In genomic region chrX:18490816-18491215, GRCh38 we compare ENCODE assay signal across 16 cellular contexts.
"Had no signal": no experiment of that assay in that cellular context is flagged by ENCODE, and none has a peak within 500 bp of the region (broad histone marks: within the 10 kb centered on the region; RNA-seq: fewer than 3 reads in every experiment).

No MANE protein-coding gene starts in this region.

- H3K9ac ChIP-seq: neural progenitor cell had no signal

- H3K27me3 Mint-ChIP-seq: activated CD4-positive, alpha-beta memory T cell treated with anti-CD3 and anti-CD28 coated beads for 36 hours; activated CD8-positive, alpha-beta memory T cell treated with anti-CD3 and anti-CD28 coated beads, Interleukin-2, amount 10 ng/mL, durations not matched to agents 7 days and 5 days; activated naive CD4-positive, alpha-beta T cell treated with anti-CD3 and anti-CD28 coated beads, Interleukin-2, amount 10 ng/mL, durations not matched to agents 7 days and 5 days; T-helper 17 cell had no signal

- H3K4me1 Mint-ChIP-seq: activated CD8-positive, alpha-beta memory T cell treated with anti-CD3 and anti-CD28 coated beads, Interleukin-2, amount 10 ng/mL, durations not matched to agents 7 days and 5 days; activated naive CD4-positive, alpha-beta T cell treated with anti-CD3 and anti-CD28 coated beads, Interleukin-2, amount 10 ng/mL, durations not matched to agents 7 days and 5 days; neural progenitor cell; stimulated activated effector memory CD8-positive, alpha-beta T cell treated with anti-CD3 and anti-CD28 coated beads, Interleukin-12 subunit alpha, Interleukin-12 subunit beta, amount 100 ng/mL, for 72 hours had no signal

- DNase-seq: activated CD4-positive, alpha-beta memory T cell treated with anti-CD3 and anti-CD28 coated beads for 36 hours; activated CD8-positive, alpha-beta memory T cell treated with anti-CD3 and anti-CD28 coated beads, Interleukin-2, amount 10 ng/mL, durations not matched to agents 7 days and 5 days; activated naive CD4-positive, alpha-beta T cell treated with anti-CD3 and anti-CD28 coated beads, Interleukin-2, amount 10 ng/mL, durations not matched to agents 7 days and 5 days; activated T-cell treated with anti-CD3 and anti-CD28 coated beads, Interleukin-2, amount 50 U/mL, for 1 hour; esophagus squamous epithelium; heart left ventricle; ovary; sigmoid colon; stimulated activated CD4-positive, alpha-beta T cell treated with anti-CD3 and anti-CD28 coated beads, Interleukin-12 subunit alpha, Interleukin-12 subunit beta, amount 100 ng/mL, for 4 hours; stimulated activated CD4-positive, alpha-beta T cell treated with anti-CD3 and anti-CD28 coated beads, Interleukin-2, amount 100 ng/mL, for 24 hours; T-helper 17 cell; WERI-Rb-1 had no signal

- H3K4me3 ChIP-seq: esophagus squamous epithelium, heart left ventricle, neural progenitor cell, ovary, sigmoid colon, thoracic aorta had no signal

- H3K9me3 ChIP-seq: esophagus squamous epithelium, heart left ventricle, ovary, sigmoid colon, thoracic aorta had no signal

- ATAC-seq: activated CD8-positive, alpha-beta memory T cell treated with anti-CD3 and anti-CD28 coated beads, Interleukin-2, amount 10 ng/mL, durations not matched to agents 7 days and 5 days; heart left ventricle; stimulated activated effector memory CD8-positive, alpha-beta T cell treated with anti-CD3 and anti-CD28 coated beads, Interleukin-12 subunit alpha, Interleukin-12 subunit beta, amount 100 ng/mL, for 72 hours; T-helper 17 cell had no signal

- H3K4me1 ChIP-seq: esophagus squamous epithelium, neural progenitor cell, sigmoid colon had no signal

- H3K9me3 Mint-ChIP-seq: activated CD4-positive, alpha-beta memory T cell treated with anti-CD3 and anti-CD28 coated beads for 36 hours; activated naive CD4-positive, alpha-beta T cell treated with anti-CD3 and anti-CD28 coated beads, Interleukin-2, amount 10 ng/mL, durations not matched to agents 7 days and 5 days; activated T-helper 2 cell treated with anti-CD3 and anti-CD28 coated beads, Interferon-gamma antibody, Interleukin-2, Interleukin-4, amounts not matched to agents 10 μg/mL and 5 μg/mL and 100 μg/mL, durations not matched to agents 14 hours and 24 hours and 36 hours; neural progenitor cell; stimulated activated effector memory CD8-positive, alpha-beta T cell treated with anti-CD3 and anti-CD28 coated beads, Interleukin-12 subunit alpha, Interleukin-12 subunit beta, amount 100 ng/mL, for 72 hours had no signal

- H3K27me3 ChIP-seq: esophagus squamous epithelium, heart left ventricle, neural progenitor cell, ovary, sigmoid colon had no signal

- H3K36me3 Mint-ChIP-seq: activated CD4-positive, alpha-beta memory T cell treated with anti-CD3 and anti-CD28 coated beads for 36 hours; activated CD8-positive, alpha-beta memory T cell treated with anti-CD3 and anti-CD28 coated beads, Interleukin-2, amount 10 ng/mL, durations not matched to agents 7 days and 5 days; activated naive CD4-positive, alpha-beta T cell treated with anti-CD3 and anti-CD28 coated beads, Interleukin-2, amount 10 ng/mL, durations not matched to agents 7 days and 5 days; neural progenitor cell; stimulated activated effector memory CD8-positive, alpha-beta T cell treated with anti-CD3 and anti-CD28 coated beads, Interleukin-12 subunit alpha, Interleukin-12 subunit beta, amount 100 ng/mL, for 72 hours had no signal

- H3K4me3 Mint-ChIP-seq: activated CD4-positive, alpha-beta memory T cell treated with anti-CD3 and anti-CD28 coated beads for 36 hours; activated CD8-positive, alpha-beta memory T cell treated with anti-CD3 and anti-CD28 coated beads, Interleukin-2, amount 10 ng/mL, durations not matched to agents 7 days and 5 days; activated naive CD4-positive, alpha-beta T cell treated with anti-CD3 and anti-CD28 coated beads, Interleukin-2, amount 10 ng/mL, durations not matched to agents 7 days and 5 days; neural progenitor cell; stimulated activated effector memory CD8-positive, alpha-beta T cell treated with anti-CD3 and anti-CD28 coated beads, Interleukin-12 subunit alpha, Interleukin-12 subunit beta, amount 100 ng/mL, for 72 hours; T-helper 17 cell had no signal

- H3K4me2 ChIP-seq: neural progenitor cell had no signal

- H3K27ac ChIP-seq: esophagus squamous epithelium, heart left ventricle, neural progenitor cell, ovary, sigmoid colon, thoracic aorta, WERI-Rb-1 had no signal

- H3K27ac Mint-ChIP-seq: activated CD4-positive, alpha-beta memory T cell treated with anti-CD3 and anti-CD28 coated beads for 36 hours; activated CD8-positive, alpha-beta memory T cell treated with anti-CD3 and anti-CD28 coated beads, Interleukin-2, amount 10 ng/mL, durations not matched to agents 7 days and 5 days; activated naive CD4-positive, alpha-beta T cell treated with anti-CD3 and anti-CD28 coated beads, Interleukin-2, amount 10 ng/mL, durations not matched to agents 7 days and 5 days; activated T-helper 2 cell treated with anti-CD3 and anti-CD28 coated beads, Interferon-gamma antibody, Interleukin-2, Interleukin-4, amounts not matched to agents 10 μg/mL and 5 μg/mL and 100 μg/mL, durations not matched to agents 14 hours and 24 hours and 36 hours; neural progenitor cell; stimulated activated effector memory CD8-positive, alpha-beta T cell treated with anti-CD3 and anti-CD28 coated beads, Interleukin-12 subunit alpha, Interleukin-12 subunit beta, amount 100 ng/mL, for 72 hours; T-helper 17 cell had no signal

- H2AFZ ChIP-seq: neural progenitor cell had no signal

- H3K36me3 ChIP-seq: esophagus squamous epithelium, heart left ventricle, neural progenitor cell, ovary, sigmoid colon, thoracic aorta had no signal
